In the genomic region with DNA sequence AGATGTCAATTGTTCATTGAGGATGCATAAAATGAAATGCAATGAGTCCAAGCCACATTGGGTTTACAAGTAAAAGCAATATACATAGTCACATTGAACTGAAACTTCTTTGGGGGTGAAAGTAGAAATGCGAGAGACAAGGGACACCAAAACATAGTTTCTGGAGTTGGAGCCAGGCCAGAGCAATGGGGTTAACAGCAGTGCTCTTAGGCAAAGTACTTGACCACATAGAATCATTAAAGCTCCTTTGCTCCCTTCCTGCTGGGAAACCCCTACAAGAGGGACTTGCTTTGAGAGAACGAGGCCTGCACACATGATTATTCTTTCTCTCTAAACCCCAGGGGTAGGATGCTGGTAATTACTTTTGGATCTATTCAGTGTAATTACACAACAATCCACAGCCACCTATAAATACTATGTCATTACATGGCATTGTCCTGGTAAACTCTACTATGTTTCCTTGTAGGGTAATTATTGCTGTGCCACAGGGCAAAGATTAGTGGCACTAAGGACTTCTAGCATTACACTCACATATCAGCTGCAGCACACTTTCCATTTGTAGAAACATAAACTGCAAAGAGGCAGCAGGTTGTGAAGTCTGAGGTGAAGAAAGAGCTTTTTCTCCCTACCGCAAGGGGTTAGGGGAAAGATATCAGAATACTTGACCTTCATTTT, we compare ENCODE assay signal across 15 cellular contexts.
DNase-seq lines count a peak whose midpoint lies in the region; ATAC-seq and TF ChIP-seq lines count a peak whose summit lies in the region.
"Had no signal": no experiment of that assay in that cellular context is flagged by ENCODE, and none has a peak within 500 bp of the region (broad histone marks: within the 10 kb centered on the region; RNA-seq: fewer than 3 reads in every experiment).

No MANE protein-coding gene starts in this region.

- H3K27ac ChIP-seq in colonic mucosa, result no peak overlapping the region
- H3K27ac ChIP-seq: ascending aorta; BLaER1 treated with 17β-estradiol and CSF1 and Interleukin-3, amounts not matched to agents 10 nM and 100 nM had no signal

- no peak overlapping the region for H3K9ac ChIP-seq in colonic mucosa (ENCODE audit: low read depth in 2 of 2, low read length in 2 of 2)
- H3K9ac ChIP-seq: BLaER1 treated with 17β-estradiol and CSF1 and Interleukin-3, amounts not matched to agents 10 nM and 100 nM had no signal

- H3K9me3 ChIP-seq in colonic mucosa, result no peaks in the 10 kb centered on the region
- H3K9me3 ChIP-seq: ascending aorta; BLaER1 treated with 17β-estradiol and CSF1 and Interleukin-3, amounts not matched to agents 10 nM and 100 nM had no signal

- TF ChIP-seq CTCF in colonic mucosa (IDR thresholded peaks at IDR 0.05), result no peak

- no peaks in the 10 kb centered on the region for H3K27me3 ChIP-seq in colonic mucosa
- H3K27me3 ChIP-seq: ascending aorta; BLaER1 treated with 17β-estradiol and CSF1 and Interleukin-3, amounts not matched to agents 10 nM and 100 nM had no signal

- H3K4me3 ChIP-seq in colonic mucosa, result no peak overlapping the region
- H3K4me3 ChIP-seq: ascending aorta; BLaER1 treated with 17β-estradiol and CSF1 and Interleukin-3, amounts not matched to agents 10 nM and 100 nM had no signal

- peak; percentile 78 for DNase-seq in DMS153 treated with DMSO at 0.1 percent for 48 hours (lab: John Stamatoyannopoulos, UW; ENCODE audit: unreplicated experiment)
- DNase-seq in NCI-H1417 (lab: John Stamatoyannopoulos, UW), result peak; percentile 57 to 98 (median 79)
- DNase-seq in NCI-H345 treated with DMSO at 0.1 percent for 48 hours (lab: John Stamatoyannopoulos, UW; ENCODE audit: unreplicated experiment), result peak; percentile 74
- DNase-seq in colonic mucosa, result no peak
- DNase-seq in hepatic stellate cell (ENCODE audit: low spot score), result no peak
- no peak for DNase-seq in cerebellar nuclear complex (lab: John Stamatoyannopoulos, UW)
- DNase-seq: activated naive CD4-positive, alpha-beta T cell; glutamatergic neuron; NCI-H226; stimulated activated CD4-positive, alpha-beta T cell treated with anti-CD3 and anti-CD28 coated beads, Interleukin-2, amount 100 ng/mL, for 24 hours had no signal

- H3K36me3 ChIP-seq in colonic mucosa, result no peaks in the 10 kb centered on the region
- H3K36me3 ChIP-seq: ascending aorta; BLaER1 treated with 17β-estradiol and CSF1 and Interleukin-3, amounts not matched to agents 10 nM and 100 nM had no signal

- intact Hi-C loops in colonic mucosa (cut with DNase I), result no loop called here

- H3K4me1 ChIP-seq in colonic mucosa, result no peaks in the 10 kb centered on the region
- H3K4me1 ChIP-seq: ascending aorta; BLaER1 treated with 17β-estradiol and CSF1 and Interleukin-3, amounts not matched to agents 10 nM and 100 nM had no signal

- ATAC-seq in HG02870 (IDR thresholded peaks at IDR 0.05; ENCODE audit: unreplicated experiment) (peak; percentile 54), HG03521 (IDR thresholded peaks at IDR 0.05; ENCODE audit: unreplicated experiment) (no peak)
- ATAC-seq: HCT116 had no signal

Comparison
In these comparisons a context has a peak if more than half of its experiments do, and no peak if none do; other contexts are left out.
1. DNase-seq: peak in DMS153 treated with DMSO at 0.1 percent for 48 hours (single experiment), NCI-H1417 (3 of 3) and NCI-H345 treated with DMSO at 0.1 percent for 48 hours (single experiment); none in colonic mucosa (single experiment), hepatic stellate cell (single experiment) and cerebellar nuclear complex (0 of 2).